ENCODE assay signal across 8 cellular contexts in genomic region chr20:33732166-33732970, GRCh38. TPM values are rescaled to one million over a fixed set of nuclear protein-coding genes. Genes with fewer than 3 reads are reported as not detected.
DNase-seq lines count a peak whose midpoint lies in the region; ATAC-seq and TF ChIP-seq lines count a peak whose summit lies in the region.

No MANE protein-coding gene starts in this region.

- POLR2A ChIA-PET in activated CD8-positive, alpha-beta T cell treated with anti-CD3 and anti-CD28 coated beads, Interleukin-2, amount 10 ng/mL, durations not matched to agents 7 days and 5 days (lab: Charles Lee) = interaction anchor here (0.5 to 3.2 kb wide), 16 partner anchors 12 to 1721 kb away, joined by 3 to 15 read pairs (median 4); partner anchors contain the start of gene PXMP4

- no peak for TF ChIP-seq CTCF in endodermal cell (conservative IDR thresholded peaks at IDR 0.05)

- H3K9ac ChIP-seq in endodermal cell (ENCODE audit: extremely low read depth, low read length, poor library complexity, severe bottlenecking) (peak overlapping the region; percentile 43), mucosa of stomach (ENCODE audit: low read length) (peak overlapping the region; percentile 50)

- H3K9me3 Mint-ChIP-seq in activated CD8-positive, alpha-beta T cell treated with anti-CD3 and anti-CD28 coated beads, Interleukin-2, amount 10 ng/mL, durations not matched to agents 7 days and 5 days (ENCODE audit: insufficient read depth) = peaks cover 15% of the 10 kb centered on the region
- H3K9me3 Mint-ChIP-seq in endodermal cell = peaks cover 23% of the 10 kb centered on the region
- H3K9me3 Mint-ChIP-seq in stimulated activated naive B cell treated with anti-CD40 and anti-IgM and Interleukin-4, amounts not matched to agents 10 μg/mL and 1 μg/mL and 100 μg/mL, for 72 hours = peaks cover 8 to 13% of the 10 kb centered on the region in 2 donors

- H3K4me3 ChIP-seq in endodermal cell (ENCODE audit: low read length) (peak overlapping the region; percentile 83), mucosa of stomach (ENCODE audit: low read length) (peak overlapping the region; percentile 33)

- peaks cover 18% of the 10 kb centered on the region for H3K36me3 Mint-ChIP-seq in activated CD8-positive, alpha-beta T cell treated with anti-CD3 and anti-CD28 coated beads, Interleukin-2, amount 10 ng/mL, durations not matched to agents 7 days and 5 days (ENCODE audit: low read depth)
- H3K36me3 Mint-ChIP-seq in endodermal cell (ENCODE audit: low read depth) = peaks cover 16% of the 10 kb centered on the region
- peaks cover 14 to 24% of the 10 kb centered on the region in 2 donors for H3K36me3 Mint-ChIP-seq in stimulated activated naive B cell treated with anti-CD40 and anti-IgM and Interleukin-4, amounts not matched to agents 10 μg/mL and 1 μg/mL and 100 μg/mL, for 72 hours

- peaks cover 3% of the 10 kb centered on the region for H3K36me3 ChIP-seq in endodermal cell (ENCODE audit: control insufficient read depth, insufficient read depth, low read length)
- no peaks in the 10 kb centered on the region for H3K36me3 ChIP-seq in mucosa of stomach (ENCODE audit: control insufficient read depth, insufficient read depth, low read length)

- ATAC-seq in GM18858 (IDR thresholded peaks at IDR 0.05; ENCODE audit: unreplicated experiment) (peak; percentile 56), HG03045 (IDR thresholded peaks at IDR 0.05; ENCODE audit: unreplicated experiment) (peak; percentile 60)
- peak; percentile 83 for ATAC-seq in activated CD8-positive, alpha-beta T cell treated with anti-CD3 and anti-CD28 coated beads, Interleukin-2, amount 10 ng/mL, durations not matched to agents 7 days and 5 days
- peak; percentile 78 for ATAC-seq in stimulated activated naive B cell treated with anti-CD40 and anti-IgM and Interleukin-4, amounts not matched to agents 10 μg/mL and 1 μg/mL and 100 μg/mL, for 72 hours (replicated peaks)

- no peaks in the 10 kb centered on the region for H3K4me1 ChIP-seq in endodermal cell (ENCODE audit: control insufficient read depth, insufficient read depth, low read length)
- H3K4me1 ChIP-seq in mucosa of stomach (ENCODE audit: control insufficient read depth, insufficient read depth, low read length) = peaks cover 27% of the 10 kb centered on the region

- WGBS in endodermal cell (ENCODE audit: insufficient coverage in 1 of 2, insufficient read length in 1 of 2), 2 experiments = 7 to 21% methylated on average over 25 to 68 of the region's 68 CpGs

- DNase-seq in 8988T (peak; percentile 32), NCI-H345 treated with DMSO at 0.1 percent for 48 hours (lab: John Stamatoyannopoulos, UW; ENCODE audit: unreplicated experiment) (peak; percentile 84), endodermal cell (peak; percentile 94)
- DNase-seq in activated CD8-positive, alpha-beta T cell treated with anti-CD3 and anti-CD28 coated beads, Interleukin-2, amount 10 ng/mL, durations not matched to agents 7 days and 5 days = peak; percentile 87
- DNase-seq in stimulated activated naive B cell treated with anti-CD40 and anti-IgM and Interleukin-4, amounts not matched to agents 10 μg/mL and 1 μg/mL and 100 μg/mL, for 72 hours = no peak

- H3K9me3 ChIP-seq in endodermal cell (ENCODE audit: control insufficient read depth, low read length) = peaks cover 21% of the 10 kb centered on the region
- H3K9me3 ChIP-seq in mucosa of stomach (ENCODE audit: control insufficient read depth, low read length) = peaks cover under 1% of the 10 kb centered on the region

- peak overlapping the region; percentile 89 for H3K4me3 Mint-ChIP-seq in activated CD8-positive, alpha-beta T cell treated with anti-CD3 and anti-CD28 coated beads, Interleukin-2, amount 10 ng/mL, durations not matched to agents 7 days and 5 days
- peak overlapping the region; percentile 57 for H3K4me3 Mint-ChIP-seq in endodermal cell
- H3K4me3 Mint-ChIP-seq in stimulated activated naive B cell treated with anti-CD40 and anti-IgM and Interleukin-4, amounts not matched to agents 10 μg/mL and 1 μg/mL and 100 μg/mL, for 72 hours = peak overlapping the region; percentile 86 to 90

- CTCF ChIA-PET in activated CD8-positive, alpha-beta T cell treated with anti-CD3 and anti-CD28 coated beads, Interleukin-2, amount 10 ng/mL, durations not matched to agents 7 days and 5 days (lab: Charles Lee) = interaction anchor here (0.8 to 5.6 kb wide), 10 partner anchors 9 to 812 kb away, joined by 3 to 24 read pairs (median 4); partner anchors contain the start of genes ACTL10 and PXMP4

- H3K27me3 Mint-ChIP-seq in activated CD8-positive, alpha-beta T cell treated with anti-CD3 and anti-CD28 coated beads, Interleukin-2, amount 10 ng/mL, durations not matched to agents 7 days and 5 days (ENCODE audit: low read depth) = no peaks in the 10 kb centered on the region
- H3K27me3 Mint-ChIP-seq in endodermal cell (ENCODE audit: insufficient read depth) = no peaks in the 10 kb centered on the region
- no peaks in the 10 kb centered on the region for H3K27me3 Mint-ChIP-seq in stimulated activated naive B cell treated with anti-CD40 and anti-IgM and Interleukin-4, amounts not matched to agents 10 μg/mL and 1 μg/mL and 100 μg/mL, for 72 hours

- H3K27ac ChIP-seq in endodermal cell (ENCODE audit: low read depth, low read length) = peak overlapping the region; percentile 80

- peaks cover 28% of the 10 kb centered on the region for H3K4me1 Mint-ChIP-seq in activated CD8-positive, alpha-beta T cell treated with anti-CD3 and anti-CD28 coated beads, Interleukin-2, amount 10 ng/mL, durations not matched to agents 7 days and 5 days (ENCODE audit: low read depth)
- H3K4me1 Mint-ChIP-seq in endodermal cell = peaks cover 19% of the 10 kb centered on the region
- peaks cover 19 to 32% of the 10 kb centered on the region in 2 donors for H3K4me1 Mint-ChIP-seq in stimulated activated naive B cell treated with anti-CD40 and anti-IgM and Interleukin-4, amounts not matched to agents 10 μg/mL and 1 μg/mL and 100 μg/mL, for 72 hours

- H3K27ac Mint-ChIP-seq in activated CD8-positive, alpha-beta T cell treated with anti-CD3 and anti-CD28 coated beads, Interleukin-2, amount 10 ng/mL, durations not matched to agents 7 days and 5 days = peak overlapping the region; percentile 90
- H3K27ac Mint-ChIP-seq in endodermal cell = peak overlapping the region; percentile 82
- H3K27ac Mint-ChIP-seq in stimulated activated naive B cell treated with anti-CD40 and anti-IgM and Interleukin-4, amounts not matched to agents 10 μg/mL and 1 μg/mL and 100 μg/mL, for 72 hours = peak overlapping the region; percentile 82

- H3K27me3 ChIP-seq in endodermal cell (ENCODE audit: control insufficient read depth, insufficient read depth, low read length, poor library complexity, severe bottlenecking) (no peaks in the 10 kb centered on the region), mucosa of stomach (ENCODE audit: control insufficient read depth, insufficient read depth, low read length) (no peaks in the 10 kb centered on the region)

RNA-seq across cellular contexts. Expression of gene ZNF341, which starts 0.6 kb away (rescaled TPM):
- total RNA-seq in activated CD8-positive, alpha-beta T cell treated with anti-CD3 and anti-CD28 coated beads, Interleukin-2, amount 10 ng/mL, durations not matched to agents 7 days and 5 days = 1 to 10 TPM; 4.7 to 5.2 TPM
- total RNA-seq in endodermal cell = 1 to 10 TPM; 5.4 to 6.5 TPM
- polyA plus RNA-seq in endodermal cell (2013, experiment 1 of 2) = 4.3 TPM
- 3.7 TPM for polyA plus RNA-seq in endodermal cell (2013, experiment 2 of 2)

RNA-seq across cellular contexts. Expression of gene PXMP4, which starts 12.3 kb away (rescaled TPM):
- 10 to 100 TPM; 17.1 to 17.7 TPM for total RNA-seq in activated CD8-positive, alpha-beta T cell treated with anti-CD3 and anti-CD28 coated beads, Interleukin-2, amount 10 ng/mL, durations not matched to agents 7 days and 5 days
- 1 to 10 TPM; 1.5 to 3.8 TPM for total RNA-seq in endodermal cell
- polyA plus RNA-seq in endodermal cell (2013, experiment 1 of 2) = 1.6 TPM
- polyA plus RNA-seq in endodermal cell (2013, experiment 2 of 2) = 1.8 TPM

RNA-seq across cellular contexts. Expression of gene E2F1, which starts 46.2 kb away (rescaled TPM):
- 10 to 100 TPM; 74.5 to 80.8 TPM for total RNA-seq in activated CD8-positive, alpha-beta T cell treated with anti-CD3 and anti-CD28 coated beads, Interleukin-2, amount 10 ng/mL, durations not matched to agents 7 days and 5 days
- total RNA-seq in endodermal cell = 10 to 100 TPM; 26.9 to 33.7 TPM
- polyA plus RNA-seq in endodermal cell (2013, experiment 1 of 2) = 35.1 TPM
- 28.9 TPM for polyA plus RNA-seq in endodermal cell (2013, experiment 2 of 2)

RNA-seq across cellular contexts. Expression of gene NECAB3, which starts 58.1 kb away (rescaled TPM):
- 10 to 100 TPM; 28.4 to 38.2 TPM for total RNA-seq in activated CD8-positive, alpha-beta T cell treated with anti-CD3 and anti-CD28 coated beads, Interleukin-2, amount 10 ng/mL, durations not matched to agents 7 days and 5 days
- total RNA-seq in endodermal cell = 10 to 100 TPM; 77.2 to 92.3 TPM
- 29.9 TPM for polyA plus RNA-seq in endodermal cell (2013, experiment 1 of 2)
- polyA plus RNA-seq in endodermal cell (2013, experiment 2 of 2) = 27.4 TPM
